ENCODE assay signal across 9 cellular contexts in genomic region chr12:39723831-39724230, GRCh38.
DNase-seq lines count a peak whose midpoint lies in the region; TF ChIP-seq lines count a peak whose summit lies in the region.
"Had no signal": no experiment of that assay in that cellular context is flagged by ENCODE, and none has a peak within 500 bp of the region (broad histone marks: within the 10 kb centered on the region; RNA-seq: fewer than 3 reads in every experiment).

No MANE protein-coding gene starts in this region.

- no peaks in the 10 kb centered on the region for H4K20me1 ChIP-seq in osteoblast (ENCODE audit: insufficient read depth, low read length)

- no peaks in the 10 kb centered on the region for H3K79me2 ChIP-seq in osteoblast (ENCODE audit: insufficient read depth, low read length)

- no peak overlapping the region for H3K27ac ChIP-seq in osteoblast (ENCODE audit: low read depth, low read length)
- H3K27ac ChIP-seq: 22Rv1 had no signal

- H3K36me3 ChIP-seq in adipocyte (ENCODE audit: control insufficient read depth, insufficient read depth, low read length, severe bottlenecking) (no peaks in the 10 kb centered on the region), osteoblast (ENCODE audit: insufficient read depth, low read length) (no peaks in the 10 kb centered on the region)

- H3K4me1 ChIP-seq in adipocyte (ENCODE audit: control insufficient read depth, insufficient read depth, low read length) (no peaks in the 10 kb centered on the region), osteoblast (ENCODE audit: insufficient read depth, low read length) (peaks cover 3% of the 10 kb centered on the region)

- no peak overlapping the region for H3K4me2 ChIP-seq in osteoblast (ENCODE audit: insufficient read depth, low read length)

- H3K4me3 ChIP-seq in adipocyte (ENCODE audit: low read length) (no peak overlapping the region), osteoblast (ENCODE audit: insufficient read depth, low read length) (no peak overlapping the region)

- DNase-seq in DMS153 (lab: John Stamatoyannopoulos, UW): peak; percentile 21
- no peak for DNase-seq in DMS153 treated with DMSO at 0.1 percent for 48 hours (lab: John Stamatoyannopoulos, UW; ENCODE audit: unreplicated experiment)
- peak; percentile 70 for DNase-seq in MV-4-11 (lab: John Stamatoyannopoulos, UW)
- peak; percentile 35 for DNase-seq in adipocyte (ENCODE audit: low read depth)
- DNase-seq in osteoblast (ENCODE audit: insufficient read length, low spot score, missing footprints): peak; percentile 66
- DNase-seq in activated T-cell treated with anti-CD3 and anti-CD28 coated beads, Interleukin-2, amount 50 U/mL, for 1 hour: no peak
- no peak for DNase-seq in stimulated activated CD4-positive, alpha-beta T cell treated with anti-CD3 and anti-CD28 coated beads, Interleukin-4, amount 100 ng/mL, for 4 hours
- DNase-seq in NCI-H1930 (lab: John Stamatoyannopoulos, UW): no peak

- H3K27me3 ChIP-seq in adipocyte (replicated peaks; ENCODE audit: control insufficient read depth, insufficient read depth, low read length): no peaks in the 10 kb centered on the region
- no peaks in the 10 kb centered on the region for H3K27me3 ChIP-seq in osteoblast (ENCODE audit: insufficient read depth, low read length)

- no peak overlapping the region for H2AFZ ChIP-seq in osteoblast (ENCODE audit: low read length)

- no peak for TF ChIP-seq CTCF in osteoblast (IDR thresholded peaks at IDR 0.05; ENCODE audit: extremely low read depth, low read depth, low read length)

- H3K9ac ChIP-seq in adipocyte (ENCODE audit: low read length): no peak overlapping the region

- H3K9me3 ChIP-seq in adipocyte (ENCODE audit: control insufficient read depth, low read length): no peaks in the 10 kb centered on the region
- H3K9me3 ChIP-seq in osteoblast (ENCODE audit: low read depth, low read length): no peaks in the 10 kb centered on the region

Comparison
In these comparisons a context has a peak if more than half of its experiments do, and no peak if none do; other contexts are left out.
1. DNase-seq: peak in DMS153 (single experiment), MV-4-11 (single experiment), adipocyte (single experiment) and osteoblast (single experiment); none in DMS153 treated with DMSO at 0.1 percent for 48 hours (single experiment), activated T-cell treated with anti-CD3 and anti-CD28 coated beads, Interleukin-2, amount 50 U/mL, for 1 hour (single experiment), stimulated activated CD4-positive, alpha-beta T cell treated with anti-CD3 and anti-CD28 coated beads, Interleukin-4, amount 100 ng/mL, for 4 hours (0 of 2) and NCI-H1930 (0 of 2).